ENCODE assay signal across 24 cellular contexts in the genomic region with DNA sequence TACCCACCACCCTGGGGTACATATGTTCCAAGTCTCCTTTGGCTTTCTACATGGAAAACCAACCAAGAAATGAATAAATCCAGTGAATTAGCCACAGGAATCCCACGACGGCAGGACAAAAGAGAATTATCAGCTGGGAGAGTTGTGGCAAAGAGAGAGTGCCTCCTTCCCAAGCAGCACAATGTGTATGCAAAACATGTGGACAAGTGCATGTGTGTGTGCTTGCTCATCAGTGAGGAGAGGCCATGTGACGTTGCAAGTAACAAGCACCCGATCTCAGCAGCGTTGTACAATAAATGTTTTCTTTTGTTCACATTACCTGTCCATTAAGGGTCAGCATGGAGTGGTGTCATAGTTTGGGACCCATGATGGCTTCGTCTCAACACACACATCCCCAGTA.
DNase-seq lines count a peak whose midpoint lies in the region; ATAC-seq, FAIRE-seq and TF ChIP-seq lines count a peak whose summit lies in the region.
"Had no signal": no experiment of that assay in that cellular context is flagged by ENCODE, and none has a peak within 500 bp of the region (broad histone marks: within the 10 kb centered on the region; RNA-seq: fewer than 3 reads in every experiment).

No MANE protein-coding gene starts in this region.

- FAIRE-seq in GM18507 (lab: Jason Lieb, UNC), result peak; percentile 46
- FAIRE-seq: D721Med, G401.6, H1 had no signal

- no peak for TF ChIP-seq CTCF in epithelial cell of esophagus (IDR thresholded peaks at IDR 0.05; ENCODE audit: insufficient read depth, low read depth, low read length, missing control alignments)

- DNase-seq in GM18507 (ENCODE audit: extremely low spot score, insufficient read length, low read depth), result no peak
- peak; percentile 63 for DNase-seq in NCI-H526 treated with DMSO at 0.1 percent for 48 hours (lab: John Stamatoyannopoulos, UW)
- DNase-seq in epithelial cell of esophagus (ENCODE audit: low read depth), result peak; percentile 33
- DNase-seq in T-helper 1 cell, result no peak
- DNase-seq in activated CD8-positive, alpha-beta memory T cell treated with anti-CD3 and anti-CD28 coated beads, Interleukin-2, amount 50 U/mL, for 48 hours, result no peak
- no peak for DNase-seq in RKO (ENCODE audit: low spot score)
- DNase-seq: HCEC 1CT; NCI-H1092 treated with DMSO at 0.1 percent for 48 hours; NCI-H1436; NCI-H187; NCI-H2081 treated with DMSO at 0.1 percent for 48 hours; NCI-H2171; NCI-H226; NCI-H510A; NCI-H748 treated with DMSO at 0.1 percent for 48 hours; NK-92 treated with Interleukin-12 subunit alpha and Interleukin-12 subunit beta, amount 100 ng/mL, for 24 hours; PC-3; SJCRH30 had no signal

- no peak overlapping the region for H3K4me3 ChIP-seq in epithelial cell of esophagus (ENCODE audit: low read length)
- H3K4me3 ChIP-seq: SJCRH30 had no signal

- no peak for ATAC-seq in GM18867 (IDR thresholded peaks at IDR 0.05; ENCODE audit: unreplicated experiment)
- ATAC-seq: PC-3, Right ventricle myocardium inferior, SK-N-SH treated with all-trans-retinoic acid at 6 μM for 48 hours had no signal

Comparison
In these comparisons a context has a peak if more than half of its experiments do, and no peak if none do; other contexts are left out.
1. DNase-seq: peak in NCI-H526 treated with DMSO at 0.1 percent for 48 hours (single experiment) and epithelial cell of esophagus (single experiment); none in GM18507 (single experiment), T-helper 1 cell (0 of 5), activated CD8-positive, alpha-beta memory T cell treated with anti-CD3 and anti-CD28 coated beads, Interleukin-2, amount 50 U/mL, for 48 hours (single experiment) and RKO (single experiment).